In the genomic region with DNA sequence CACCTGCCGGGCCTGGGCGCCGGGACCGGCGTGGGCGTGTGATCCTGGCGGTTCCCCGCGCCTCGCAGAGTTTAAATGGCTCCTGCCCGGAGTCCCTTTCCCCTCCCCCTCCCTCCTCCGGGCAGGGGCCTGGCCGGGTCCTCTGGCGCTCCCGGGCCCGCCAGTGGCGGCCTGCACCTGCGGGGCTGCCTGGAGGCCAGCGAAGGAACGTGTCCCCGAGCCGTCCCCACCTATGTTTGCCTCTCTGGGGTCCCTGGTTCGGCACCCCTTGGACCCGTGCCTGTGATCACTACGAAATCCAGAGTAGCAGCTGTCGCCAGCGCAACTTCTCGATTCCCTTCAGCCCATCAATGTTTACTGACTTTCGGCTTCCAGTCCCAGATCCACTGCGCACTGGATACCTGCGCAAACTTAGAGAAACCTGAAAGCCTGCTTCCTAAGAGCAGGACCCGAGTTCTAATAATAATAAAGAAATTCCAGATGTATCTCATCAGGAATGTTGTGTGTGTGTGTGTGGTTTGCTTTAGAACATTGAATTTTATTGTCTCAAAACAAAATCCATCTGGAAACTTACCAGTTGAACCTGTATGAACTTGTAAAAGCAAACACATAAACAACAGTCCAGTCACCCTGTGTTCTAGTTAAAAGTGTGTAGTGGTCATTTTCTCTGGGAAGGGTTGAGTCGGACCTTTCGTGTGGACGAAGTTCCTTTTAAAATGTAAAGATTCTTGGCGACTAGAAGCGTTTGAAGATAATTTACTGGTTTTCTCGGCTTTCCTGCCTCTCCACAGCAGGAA, we compare ENCODE assay signal across 9 cellular contexts. TPM values are rescaled to one million over a fixed set of nuclear protein-coding genes. Genes with fewer than 3 reads are reported as not detected.
DNase-seq lines count a peak whose midpoint lies in the region; ATAC-seq, FAIRE-seq and TF ChIP-seq lines count a peak whose summit lies in the region.
"Had no signal": no experiment of that assay in that cellular context is flagged by ENCODE, and none has a peak within 500 bp of the region (broad histone marks: within the 10 kb centered on the region; RNA-seq: fewer than 3 reads in every experiment).

No MANE protein-coding gene starts in this region.

- TF ChIP-seq EP300 in A549 (IDR thresholded peaks at IDR 0.05) (no peak), H1 (IDR thresholded peaks at IDR 0.05; ENCODE audit: borderline replicate concordance in 1 of 2, low read depth in 2 of 2, low read length in 2 of 2) (no peak)

- H3K4me2 ChIP-seq in A549 = peak overlapping the region; percentile 95
- H3K4me2 ChIP-seq in H1 (ENCODE audit: insufficient read depth in 1 of 2, low read depth in 2 of 2, low read length in 2 of 2) = peak overlapping the region; percentile 84 to 92

- no peak overlapping the region for H2AFZ ChIP-seq in H1 (ENCODE audit: low read length)

- H3K23me2 ChIP-seq in H1 (ENCODE audit: low read depth, low read length) = peaks cover 8% of the 10 kb centered on the region; the same call in 1 of the 2 replicates

- no peaks in the 10 kb centered on the region for H3K27me3 ChIP-seq in H1 (replicated peaks in 1 of 4; ENCODE audit: control insufficient read depth in 3 of 4, extremely low read depth in 1 of 4, insufficient read depth in 3 of 4, low read length in 3 of 4)

- no peak overlapping the region for H2AK5ac ChIP-seq in H1 (ENCODE audit: low read depth, low read length)

- H3K4ac ChIP-seq in H1 (replicated peaks; ENCODE audit: insufficient read length, low read depth, low read length) = no peak overlapping the region

- H3K56ac ChIP-seq in H1 (replicated peaks; ENCODE audit: insufficient read length, low read depth, low read length) = no peak overlapping the region

- H4K91ac ChIP-seq in H1 (replicated peaks; ENCODE audit: insufficient read length, low read length) = no peak overlapping the region

- H4K8ac ChIP-seq in H1 (ENCODE audit: extremely low read depth, insufficient read depth, low read length) = no peak overlapping the region

- WGBS in A549 (ENCODE audit: missing lambda C conversion rate) = 57% methylated on average over 16 of the region's 38 CpGs
- 1% methylated on average over 26 of the region's 38 CpGs; no CpG with 5 or more reads in 1 of the 2 experiments for WGBS in H1 (ENCODE audit: extremely low coverage in 1 of 2, insufficient coverage in 1 of 2, insufficient read length in 1 of 2, insufficient replicate concordance in 2 of 2, low coverage in 1 of 2, low lambda C conversion rate in 2 of 2, missing lambda C conversion rate in 1 of 2), 2 experiments

- H3K4me3 Mint-ChIP-seq in naive B cell = peak overlapping the region; percentile 15 to 86 (median 68)
- H3K4me3 Mint-ChIP-seq: central memory CD8-positive, alpha-beta T cell had no signal

- H3K36me3 Mint-ChIP-seq in naive B cell = no peaks in the 10 kb centered on the region

- H2BK20ac ChIP-seq in H1 (ENCODE audit: low read length) = no peak overlapping the region

- peaks cover 5% of the 10 kb centered on the region; the same call in 1 of the 3 replicates for H3K9me3 ChIP-seq in A549
- no peaks in the 10 kb centered on the region for H3K9me3 ChIP-seq in H1 (ENCODE audit: insufficient read depth in 2 of 2, low read depth in 1 of 2, low read length in 1 of 2)

- H3K79me2 ChIP-seq in H1 (ENCODE audit: control insufficient read depth in 1 of 2, insufficient read depth in 2 of 2, low read length in 2 of 2) = peaks cover 0 to 61% of the 10 kb centered on the region in 2 experiments; a peak in 2 of 4 replicates

- H3K27ac ChIP-seq in A549 (peak overlapping the region; percentile 25 to 81; a peak in 5 of 6 replicates), H1 (ENCODE audit: low read depth, low read length) (no peak overlapping the region)

- peaks cover 0 to 16% (median 9%) of the 10 kb centered on the region in 7 donors for H3K9me3 Mint-ChIP-seq in naive B cell
- H3K9me3 Mint-ChIP-seq: central memory CD8-positive, alpha-beta T cell had no signal

- H3K4me1 ChIP-seq in A549 (peaks cover 9% of the 10 kb centered on the region), H1 (replicated peaks in 1 of 4; ENCODE audit: control insufficient read depth in 3 of 4, insufficient read depth in 4 of 4, low read length in 3 of 4) (peaks cover 6 to 16% (median 13%) of the 10 kb centered on the region in 4 experiments; a peak in 6 of 7 replicates)

- no peak overlapping the region for H2BK120ac ChIP-seq in H1 (replicated peaks; ENCODE audit: low read depth, low read length)

- FAIRE-seq in A549 (lab: Jason Lieb, UNC) (no peak), H1 (lab: Jason Lieb, UNC) (no peak)

- peaks cover 20 to 33% (median 30%) of the 10 kb centered on the region in 3 donors for H3K27me3 Mint-ChIP-seq in naive B cell

- TF ChIP-seq CTCF in A549 (IDR thresholded peaks at IDR 0.05) (no peak), H1 (IDR thresholded peaks at IDR 0.05; ENCODE audit: control extremely low read depth in 1 of 3, insufficient read depth in 1 of 3, low read depth in 1 of 3, low read length in 3 of 3) (no peak)

- peak overlapping the region in 1 of 6 donors; percentile 78 for H3K27ac Mint-ChIP-seq in naive B cell

- no peak for TF ChIP-seq RAD21 in A549 (conservative IDR thresholded peaks at IDR 0.05 in 1 of 2, IDR thresholded peaks at IDR 0.05 in 1 of 2)
- no peak for TF ChIP-seq RAD21 in H1 (IDR thresholded peaks at IDR 0.05 in 1 of 2, conservative IDR thresholded peaks at IDR 0.05 in 1 of 2; ENCODE audit: low read depth in 2 of 2, low read length in 2 of 2)

- no peak overlapping the region for H3K23ac ChIP-seq in H1 (ENCODE audit: insufficient read length)

- H4K5ac ChIP-seq in H1 (ENCODE audit: insufficient read length, low read depth, low read length) = no peak overlapping the region

- no peak overlapping the region for H2BK5ac ChIP-seq in H1 (ENCODE audit: low read depth, low read length)

- POLR2A ChIA-PET in A549 (lab: Yijun Ruan, JAX) (no interaction called here), H1 (lab: Charles Lee; ENCODE audit: partially characterized antibody) (interaction anchor here (0.6 to 1.0 kb wide), 3 partner anchors 9 to 57 kb away, joined by 3 to 4 read pairs (median 3); no protein-coding TSS in a partner anchor)

- peaks cover 0 to 3% of the 10 kb centered on the region in 2 experiments for H4K20me1 ChIP-seq in H1 (replicated peaks in 1 of 2; ENCODE audit: control insufficient read depth in 1 of 2, insufficient read depth in 2 of 2, low read length in 2 of 2)

- H3K4me3 ChIP-seq in A549 (peak overlapping the region; percentile 58), H1 (ENCODE audit: extremely low read depth in 1 of 4, insufficient read depth in 2 of 4, low read depth in 3 of 4, low read length in 4 of 4) (peak overlapping the region; percentile 61 to 84 (median 69))

- no peak overlapping the region; the same call in 1 of the 2 replicates for H3K18ac ChIP-seq in H1 (ENCODE audit: extremely low read depth, low read length)

- H3K14ac ChIP-seq in H1 (ENCODE audit: insufficient read length) = no peak overlapping the region

- TF ChIP-seq POLR2A in A549 (IDR thresholded peaks at IDR 0.05; ENCODE audit: low read length) = no peak
- TF ChIP-seq POLR2A in H1 (IDR thresholded peaks at IDR 0.05; ENCODE audit: control extremely low read depth in 1 of 2, low read depth in 2 of 2, low read length in 2 of 2) = no peak

- no peaks in the 10 kb centered on the region; the same call in 1 of the 2 replicates for H3K79me1 ChIP-seq in H1 (ENCODE audit: low read depth, low read length)

- peaks cover 0 to 4% (median 0%) of the 10 kb centered on the region in 3 donors for H3K4me1 Mint-ChIP-seq in naive B cell
- H3K4me1 Mint-ChIP-seq: central memory CD8-positive, alpha-beta T cell had no signal

- H2BK12ac ChIP-seq in H1 (ENCODE audit: low read depth, low read length) = no peak overlapping the region

- H3K36me3 ChIP-seq in H1 (ENCODE audit: control insufficient read depth in 2 of 4, insufficient read depth in 4 of 4, low read length in 3 of 4) = no peaks in the 10 kb centered on the region

- ATAC-seq in A549 = peak in 1 of 2 experiments; percentile 17; a peak in 1 of 6 replicates
- no peak for ATAC-seq in naive B cell (ENCODE audit: low read depth in 2 of 2)

- peak overlapping the region in 3 of 4 experiments; percentile 4 to 48 (median 22); a peak in 4 of 7 replicates for H3K9ac ChIP-seq in H1 (replicated peaks in 1 of 4; ENCODE audit: extremely low read depth in 1 of 4, low read depth in 3 of 4, low read length in 3 of 4)

- DNase-seq in A549 (ENCODE audit: low read depth in 1 of 2, low spot score in 1 of 2) (no peak), HuH-7.5 (ENCODE audit: low spot score) (peak; percentile 28), H1 (ENCODE audit: low read depth in 1 of 2, low spot score in 2 of 2) (no peak), naive B cell (no peak), OCI-M2 (lab: John Stamatoyannopoulos, UW; ENCODE audit: unreplicated experiment) (no peak), cerebellar cortex (ENCODE audit: low spot score) (no peak), NCI-H1694 (lab: John Stamatoyannopoulos, UW) (no peak)
- DNase-seq in stimulated activated CD4-positive, alpha-beta T cell treated with anti-CD3 and anti-CD28 coated beads, Interleukin-15, amount 100 ng/mL, for 24 hours = no peak

- no peak overlapping the region for H2BK15ac ChIP-seq in H1 (ENCODE audit: low read length)

- CTCF ChIA-PET in A549 (lab: Yijun Ruan, JAX) = no interaction called here
- CTCF ChIA-PET in H1 (lab: Charles Lee; ENCODE audit: partially characterized antibody) = no interaction called here

RNA-seq across cellular contexts. Expression of a gene that starts 0.8 kb away (rescaled TPM):
- 0.12 and 0.21 TPM in 2 replicates for polyA plus RNA-seq in A549 (2011; rRNA removed)
- 0.04 and 0.06 TPM in 2 replicates for polyA plus RNA-seq in A549 (2012; cell fraction: cytosol; rRNA removed)
- 0.16 and 0.25 TPM in 2 replicates for polyA plus RNA-seq in A549 (2012; cell fraction: nucleus; rRNA removed)
- polyA plus RNA-seq in A549 (2017; fragmentation: RNase III; extraction: RNeasy Plus Mini Kit Qiagen cat#74134 plus additional on column Dnase treatment) = 0.16 to 0.27 TPM (median 0.21 TPM) in 3 replicates
- polyA minus RNA-seq in A549 (2011; rRNA and poly(A)+ RNA removed) = 0.17 and 0.54 TPM in 2 replicates
- total RNA-seq in H1 (2021; fragmentation: NEBNext Ultra II Directional; extraction: Animal tissue kit (Norgen Biotek cat#: 25700)) = 14.1 and 14.2 TPM in 2 replicates
- 3.4 and 6.0 TPM in 2 replicates for polyA plus RNA-seq in H1 (2011; rRNA removed)
- polyA plus RNA-seq in H1 (2011; cell fraction: cytosol; rRNA removed) = 2.5 TPM
- 8.0 TPM for polyA plus RNA-seq in H1 (2011; cell fraction: nucleus; rRNA removed)
- polyA plus RNA-seq in H1 (2012, experiment 1 of 2) = 8.4 to 9.7 TPM (median 9.0 TPM) in 4 replicates
- polyA plus RNA-seq in H1 (2012, experiment 2 of 2) = 4.7 TPM
- polyA plus RNA-seq in H1 (2013, experiment 1 of 2) = 6.2 TPM
- polyA plus RNA-seq in H1 (2013, experiment 2 of 2) = 5.9 TPM
- 6.0 and 6.7 TPM in 2 replicates for polyA minus RNA-seq in H1 (2011; rRNA and poly(A)+ RNA removed)
- 8.9 TPM for polyA minus RNA-seq in H1 (2011; cell fraction: cytosol; rRNA and poly(A)+ RNA removed)
- 10.6 TPM for polyA minus RNA-seq in H1 (2011; cell fraction: nucleus; rRNA and poly(A)+ RNA removed)
- not detected for polyA plus RNA-seq in naive B cell (ENCODE audit: low read depth in 6 of 6)

RNA-seq across cellular contexts. Expression of a gene that starts 21.4 kb away (rescaled TPM):
- polyA plus RNA-seq in A549 (2011; rRNA removed) (0.07 TPM in 1 of 2 replicates, not detected in the other), A549 (2017; fragmentation: RNase III; extraction: RNeasy Plus Mini Kit Qiagen cat#74134 plus additional on column Dnase treatment) (not detected in 3 replicates), H1 (2011; rRNA removed) (30.7 and 36.1 TPM in 2 replicates), naive B cell (ENCODE audit: low read depth in 6 of 6) (under 1 TPM in 3 of 6 donors, not detected in 3; 0.17 to 0.53 (median 0.23) TPM)
- polyA plus RNA-seq in A549 (2012; cell fraction: cytosol; rRNA removed) = 0.03 TPM in 1 of 2 replicates, not detected in the other
- polyA plus RNA-seq in A549 (2012; cell fraction: nucleus; rRNA removed) = not detected in 2 replicates
- polyA minus RNA-seq in A549 (2011; rRNA and poly(A)+ RNA removed) = not detected in 2 replicates
- 18.5 and 19.3 TPM in 2 replicates for total RNA-seq in H1 (2021; fragmentation: NEBNext Ultra II Directional; extraction: Animal tissue kit (Norgen Biotek cat#: 25700))
- polyA plus RNA-seq in H1 (2011; cell fraction: cytosol; rRNA removed) = 24.1 TPM
- polyA plus RNA-seq in H1 (2011; cell fraction: nucleus; rRNA removed) = 28.3 TPM
- 16.9 to 26.4 TPM (median 22.1 TPM) in 4 replicates for polyA plus RNA-seq in H1 (2012, experiment 1 of 2)
- polyA plus RNA-seq in H1 (2012, experiment 2 of 2) = 26.6 TPM
- polyA plus RNA-seq in H1 (2013, experiment 1 of 2) = 15.6 TPM
- 16.3 TPM for polyA plus RNA-seq in H1 (2013, experiment 2 of 2)
- polyA minus RNA-seq in H1 (2011; rRNA and poly(A)+ RNA removed) = 28.3 and 30.7 TPM in 2 replicates
- 14.5 TPM for polyA minus RNA-seq in H1 (2011; cell fraction: cytosol; rRNA and poly(A)+ RNA removed)
- polyA minus RNA-seq in H1 (2011; cell fraction: nucleus; rRNA and poly(A)+ RNA removed) = 12.9 TPM

Comparison
In these comparisons a context has a peak if more than half of its experiments do, and no peak if none do; other contexts are left out.
1. RNA of a gene that starts 21.4 kb away (polyA plus RNA-seq): 15.6 to 36.1 TPM in H1; 0.17 to 0.53 TPM in naive B cell and 0.03 to 0.07 TPM in A549; every median in the first group is over 10 times any median in the second.